ENCODE assay signal across 8 cellular contexts in genomic region chr19:2315818-2316353, GRCh38. TPM values are rescaled to one million over a fixed set of nuclear protein-coding genes. Genes with fewer than 3 reads are reported as not detected.
DNase-seq lines count a peak whose midpoint lies in the region; ATAC-seq and TF ChIP-seq lines count a peak whose summit lies in the region.

No MANE protein-coding gene starts in this region.

- ATAC-seq in HG02610 (IDR thresholded peaks at IDR 0.05; ENCODE audit: unreplicated experiment): no peak
- ATAC-seq in GM19023 (IDR thresholded peaks at IDR 0.05; ENCODE audit: unreplicated experiment): no peak
- no peak for ATAC-seq in HG02571 (IDR thresholded peaks at IDR 0.05; ENCODE audit: unreplicated experiment)

- H3K4me3 ChIP-seq in AG10803 (ENCODE audit: low read length): no peak overlapping the region
- no peak overlapping the region for H3K4me3 ChIP-seq in fibroblast of mammary gland (ENCODE audit: control insufficient read depth, low read depth, low read length)

- no peak overlapping the region for H3K27ac Mint-ChIP-seq in nephron

- peak overlapping the region in 1 of 3 experiments; percentile 34 for H3K4me3 Mint-ChIP-seq in nephron

- TF ChIP-seq CTCF in AG10803 (conservative IDR thresholded peaks at IDR 0.05; ENCODE audit: low read length) (peak; percentile 57), GM20000 (IDR thresholded peaks at IDR 0.05; ENCODE audit: extremely low read depth, missing control alignments) (peak; percentile 19), fibroblast of mammary gland (conservative IDR thresholded peaks at IDR 0.05; ENCODE audit: control insufficient read depth, insufficient read depth, low read depth, low read length) (peak; percentile 55), nephron (IDR thresholded peaks at IDR 0.05; ENCODE audit: unreplicated experiment in 3 of 3) (peak; percentile 46 to 67 (median 52))

- H3K27me3 Mint-ChIP-seq in nephron (ENCODE audit: low read depth): peaks cover 9% of the 10 kb centered on the region

- peaks cover 10% of the 10 kb centered on the region for H3K9me3 Mint-ChIP-seq in nephron

- H3K4me1 Mint-ChIP-seq in nephron: no peaks in the 10 kb centered on the region

- H3K36me3 Mint-ChIP-seq in nephron (ENCODE audit: low read depth): peaks cover 6% of the 10 kb centered on the region

- DNase-seq in AG10803 (ENCODE audit: low read depth): peak; percentile 53
- DNase-seq in GM20000 (ENCODE audit: low spot score): peak; percentile 72
- DNase-seq in SK-N-DZ (ENCODE audit: low spot score): peak; percentile 69
- peak; percentile 61 for DNase-seq in fibroblast of mammary gland (ENCODE audit: low read depth)

RNA-seq across cellular contexts. Expression of gene LINGO3, which starts 7.9 kb away (rescaled TPM):
- polyA plus RNA-seq in SK-N-DZ (2014; cell fraction: cytosol; rRNA removed): not detected in 2 replicates
- polyA plus RNA-seq in SK-N-DZ (2014; cell fraction: nucleus; rRNA removed): not detected in 2 replicates

RNA-seq across cellular contexts. Expression of gene LSM7, which starts 12.5 kb away (rescaled TPM):
- 388 and 410 TPM in 2 replicates for polyA plus RNA-seq in SK-N-DZ (2014; cell fraction: cytosol; rRNA removed)
- polyA plus RNA-seq in SK-N-DZ (2014; cell fraction: nucleus; rRNA removed): 320 and 336 TPM in 2 replicates

RNA-seq across cellular contexts. Expression of gene SPPL2B, which starts 12.6 kb away (rescaled TPM):
- polyA plus RNA-seq in SK-N-DZ (2014; cell fraction: cytosol; rRNA removed): 41.8 and 45.5 TPM in 2 replicates
- polyA plus RNA-seq in SK-N-DZ (2014; cell fraction: nucleus; rRNA removed): 352 and 443 TPM in 2 replicates

RNA-seq across cellular contexts. Expression of gene PEAK3, which starts 33.9 kb away (rescaled TPM):
- not detected in 2 replicates for polyA plus RNA-seq in SK-N-DZ (2014; cell fraction: cytosol; rRNA removed)
- polyA plus RNA-seq in SK-N-DZ (2014; cell fraction: nucleus; rRNA removed): not detected in 2 replicates

RNA-seq across cellular contexts. Expression of gene TMPRSS9, which starts 44.2 kb away (rescaled TPM):
- polyA plus RNA-seq in SK-N-DZ (2014; cell fraction: cytosol; rRNA removed): 0.15 and 0.39 TPM in 2 replicates
- 0.58 and 0.79 TPM in 2 replicates for polyA plus RNA-seq in SK-N-DZ (2014; cell fraction: nucleus; rRNA removed)
